Comparison of ENCODE assay signal across 9 cellular contexts in the genomic region with DNA sequence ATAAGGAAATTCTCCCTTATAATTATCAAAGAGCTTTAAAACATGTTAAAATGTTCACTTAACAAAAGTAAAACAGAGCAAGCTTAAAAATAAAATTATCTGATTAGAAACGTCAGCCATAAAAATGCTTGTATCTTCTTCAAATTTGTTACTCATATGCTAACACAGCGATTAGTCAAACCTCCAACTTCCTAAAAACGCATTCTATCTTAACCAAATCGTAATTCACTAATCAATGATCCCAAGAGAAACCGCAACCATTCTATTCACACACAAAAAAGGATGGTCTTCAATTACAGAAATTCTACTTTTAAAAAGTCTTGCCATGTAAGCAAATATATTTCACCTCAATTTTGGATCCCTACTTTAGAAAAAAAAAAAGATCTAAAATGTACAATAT. TPM values are rescaled to one million over a fixed set of nuclear protein-coding genes. Genes with fewer than 3 reads are reported as not detected.
DNase-seq lines count a peak whose midpoint lies in the region; TF ChIP-seq lines count a peak whose summit lies in the region.
"Had no signal": no experiment of that assay in that cellular context is flagged by ENCODE, and none has a peak within 500 bp of the region (broad histone marks: within the 10 kb centered on the region; RNA-seq: fewer than 3 reads in every experiment).

No MANE protein-coding gene starts in this region.

- no peaks in the 10 kb centered on the region for H3K27me3 ChIP-seq in thyroid gland

- DNase-seq in activated T-cell treated with anti-CD3 and anti-CD28 coated beads, Interleukin-2, amount 50 U/mL, for 24 hours = no peak
- no peak for DNase-seq in activated T-cell treated with anti-CD3 and anti-CD28 coated beads, Interleukin-2, amount 50 U/mL, for 1 hour
- no peak for DNase-seq in thyroid gland
- no peak for DNase-seq in NCI-H510A (lab: John Stamatoyannopoulos, UW)
- no peak for DNase-seq in 8988T
- DNase-seq in NCI-H2227 treated with DMSO at 0.1 percent for 48 hours (lab: John Stamatoyannopoulos, UW) = no peak
- DNase-seq: NCI-H1436 had no signal

- no peaks in the 10 kb centered on the region for H3K9me3 ChIP-seq in iPS-18c (ENCODE audit: control insufficient read depth, insufficient read depth, low read length)
- no peaks in the 10 kb centered on the region for H3K9me3 ChIP-seq in thyroid gland

- H3K36me3 Mint-ChIP-seq in activated T-cell treated with anti-CD3 and anti-CD28 coated beads, Interleukin-2, amount 50 U/mL, for 24 hours (ENCODE audit: low read depth) = peaks cover 59% of the 10 kb centered on the region

- H3K9me3 Mint-ChIP-seq in activated T-cell treated with anti-CD3 and anti-CD28 coated beads, Interleukin-2, amount 50 U/mL, for 24 hours = no peaks in the 10 kb centered on the region

- H3K27ac ChIP-seq in thyroid gland = peak overlapping the region in 2 of 3 donors; percentile 47 to 94

- TF ChIP-seq CTCF in WI38 (IDR thresholded peaks at IDR 0.05; ENCODE audit: low read depth, low read length) (no peak), thyroid gland (IDR thresholded peaks at IDR 0.05) (no peak)

- intact Hi-C loops in thyroid gland (cut with DNase I) = no loop called here

- H3K4me3 ChIP-seq in WI38 (ENCODE audit: low read depth, low read length) = peak overlapping the region; percentile 95
- H3K4me3 ChIP-seq in iPS-18c (ENCODE audit: insufficient read depth, low read depth, low read length) = peak overlapping the region; percentile 91; the same call in 1 of the 2 replicates
- H3K4me3 ChIP-seq in thyroid gland (replicated peaks in 1 of 3) = peak overlapping the region in 2 of 3 donors; percentile 88 to 97

- peak overlapping the region; percentile 96 for H3K27ac Mint-ChIP-seq in activated T-cell treated with anti-CD3 and anti-CD28 coated beads, Interleukin-2, amount 50 U/mL, for 24 hours

- H3K4me1 Mint-ChIP-seq in activated T-cell treated with anti-CD3 and anti-CD28 coated beads, Interleukin-2, amount 50 U/mL, for 24 hours (ENCODE audit: low read depth) = peaks cover 44% of the 10 kb centered on the region

- peaks cover 0 to 4% of the 10 kb centered on the region in 2 donors for H3K4me1 ChIP-seq in thyroid gland

- 78 to 89% methylated on average over 5 of the region's 5 CpGs for WGBS in thyroid gland, 2 donors

- no peaks in the 10 kb centered on the region for H3K27me3 Mint-ChIP-seq in activated T-cell treated with anti-CD3 and anti-CD28 coated beads, Interleukin-2, amount 50 U/mL, for 24 hours

- H3K36me3 ChIP-seq in thyroid gland = no peaks in the 10 kb centered on the region

- no peak for TF ChIP-seq POLR2A in thyroid gland (IDR thresholded peaks at IDR 0.05)

- H3K4me3 Mint-ChIP-seq in activated T-cell treated with anti-CD3 and anti-CD28 coated beads, Interleukin-2, amount 50 U/mL, for 24 hours = peak overlapping the region; percentile 96

RNA-seq across cellular contexts. Expression of a gene that starts 1.9 kb away (rescaled TPM):
- 10 to 100 TPM; 19.4 to 86.9 (median 33.9) TPM for total RNA-seq in thyroid gland
